Comparison of ENCODE assay signal across 15 cellular contexts in the genomic region with DNA sequence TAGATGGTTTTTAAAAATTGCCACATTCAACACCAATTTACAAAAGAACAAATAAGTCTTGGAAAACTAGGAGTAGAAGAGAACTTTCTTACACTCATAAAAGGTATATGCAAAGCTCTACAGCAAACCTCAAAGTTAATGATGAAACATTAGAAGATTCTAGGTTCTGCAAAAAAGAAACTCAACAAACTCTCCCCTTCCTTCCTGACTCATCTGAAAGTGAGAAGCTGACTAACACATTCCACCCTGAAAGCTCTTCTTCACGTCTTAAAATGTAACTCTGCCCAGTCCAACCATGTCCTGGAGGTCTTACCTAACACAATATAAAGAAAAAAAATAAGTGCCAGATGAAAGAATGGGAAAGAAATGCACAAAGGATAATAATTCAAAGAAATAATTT.
DNase-seq lines count a peak whose midpoint lies in the region; ATAC-seq and TF ChIP-seq lines count a peak whose summit lies in the region.
"Had no signal": no experiment of that assay in that cellular context is flagged by ENCODE, and none has a peak within 500 bp of the region (broad histone marks: within the 10 kb centered on the region; RNA-seq: fewer than 3 reads in every experiment).

No MANE protein-coding gene starts in this region.

- H3K36me3 ChIP-seq in MM.1S (replicated peaks; ENCODE audit: insufficient read depth, low read length), result no peaks in the 10 kb centered on the region
- H3K36me3 ChIP-seq: brain microvascular endothelial cell, right atrium auricular region, uterus had no signal

- H3K4me3 Mint-ChIP-seq in T-helper 17 cell (no peak overlapping the region), Calu3 (ENCODE audit: low read depth, unreplicated experiment) (no peak overlapping the region)

- peaks cover 30% of the 10 kb centered on the region for H3K4me1 ChIP-seq in MM.1S (ENCODE audit: low read length)
- H3K4me1 ChIP-seq: right atrium auricular region, uterus had no signal

- CTCF ChIA-PET in Calu3 (lab: Charles Lee), result no interaction called here

- H3K27ac ChIP-seq in MM.1S (ENCODE audit: low read length), result no peak overlapping the region; the same call in 1 of the 2 replicates
- no peak overlapping the region for H3K27ac ChIP-seq in dorsolateral prefrontal cortex
- H3K27ac ChIP-seq: brain microvascular endothelial cell, right atrium auricular region, uterus had no signal

- 0 out of 2 replicates have a peak, but pooled peaks cover 3% of the 10 kb centered on the region for H3F3A ChIP-seq in MM.1S (ENCODE audit: insufficient read depth, low read length)

- H3K4me1 Mint-ChIP-seq in T-helper 17 cell (no peaks in the 10 kb centered on the region), Calu3 (ENCODE audit: low read depth, unreplicated experiment) (no peaks in the 10 kb centered on the region)

- DNase-seq in MM.1S (peak; percentile 51), kidney glomerular epithelial cell (lab: John Stamatoyannopoulos, UW) (peak; percentile 36), T-helper 17 cell (no peak), dorsolateral prefrontal cortex (no peak), Calu3 (no peak)
- no peak for DNase-seq in activated naive CD4-positive, alpha-beta T cell (lab: John Stamatoyannopoulos, UW)
- DNase-seq: brain microvascular endothelial cell, IMR-90, NCI-H2107, T-helper 1 cell, uterus had no signal

- peaks cover 11% of the 10 kb centered on the region for H3K9me3 Mint-ChIP-seq in Calu3 (ENCODE audit: low read depth, unreplicated experiment)

- peak overlapping the region; percentile 18; the same call in 1 of the 2 replicates for H3K4me2 ChIP-seq in MM.1S (ENCODE audit: low read depth, low read length)

- H4K20me1 ChIP-seq in MM.1S (ENCODE audit: insufficient read depth, low read length), result no peaks in the 10 kb centered on the region

- H3K9me3 ChIP-seq in MM.1S (replicated peaks; ENCODE audit: insufficient read depth, low read length) (no peaks in the 10 kb centered on the region), T-helper 17 cell (ENCODE audit: control insufficient read depth, low read length, poor library complexity, severe bottlenecking) (no peaks in the 10 kb centered on the region)
- H3K9me3 ChIP-seq: right atrium auricular region, uterus had no signal

- H3K79me2 ChIP-seq in MM.1S (ENCODE audit: low read length), result no peaks in the 10 kb centered on the region

- no TSS peak for BruUV-seq in Calu3 (replicated peaks; lab: Mats Ljungman, UMichigan)

- no peak overlapping the region for H3K27ac Mint-ChIP-seq in T-helper 17 cell
- no peak overlapping the region for H3K27ac Mint-ChIP-seq in Calu3 (ENCODE audit: unreplicated experiment)

- intact Hi-C loops in dorsolateral prefrontal cortex (cut with DNase I), result no loop called here
- intact Hi-C loops in Calu3 (cut with micrococcal nuclease; ENCODE audit: unreplicated experiment), result no loop called here

- H3K9ac ChIP-seq in MM.1S (ENCODE audit: low read length), result no peak overlapping the region

- H3K36me3 Mint-ChIP-seq in T-helper 17 cell (ENCODE audit: low read depth) (no peaks in the 10 kb centered on the region), Calu3 (ENCODE audit: insufficient read depth, unreplicated experiment) (no peaks in the 10 kb centered on the region)

- TF ChIP-seq CTCF in MM.1S (IDR thresholded peaks at IDR 0.05; ENCODE audit: low read length) (no peak), dorsolateral prefrontal cortex (IDR thresholded peaks at IDR 0.05 in 54 of 56, conservative IDR thresholded peaks at IDR 0.05 in 2 of 56; ENCODE audit: low read depth in 1 of 56, partially characterized antibody in 56 of 56) (no peak), Calu3 (IDR thresholded peaks at IDR 0.05; ENCODE audit: unreplicated experiment) (no peak)

- H3K9me2 ChIP-seq in MM.1S (replicated peaks; ENCODE audit: insufficient read depth, low read length), result no peaks in the 10 kb centered on the region

- H3K4me3 ChIP-seq in MM.1S (ENCODE audit: low read length), result no peak overlapping the region
- H3K4me3 ChIP-seq in dorsolateral prefrontal cortex, result no peak overlapping the region
- H3K4me3 ChIP-seq: right atrium auricular region, uterus had no signal

- H3K27me3 ChIP-seq in MM.1S (replicated peaks; ENCODE audit: insufficient read depth, low read length) (no peaks in the 10 kb centered on the region), dorsolateral prefrontal cortex (peaks cover 0 to 4% (median 0%) of the 10 kb centered on the region in 45 donors)
- H3K27me3 ChIP-seq: brain microvascular endothelial cell, right atrium auricular region, uterus had no signal

- H3K27me3 Mint-ChIP-seq in T-helper 17 cell (peaks cover 11% of the 10 kb centered on the region), Calu3 (ENCODE audit: unreplicated experiment) (no peaks in the 10 kb centered on the region)

- ATAC-seq in GM18867 (IDR thresholded peaks at IDR 0.05; ENCODE audit: unreplicated experiment), result peak; percentile 64
- peak; percentile 62 for ATAC-seq in HG02642 (IDR thresholded peaks at IDR 0.05; ENCODE audit: poor library complexity, unreplicated experiment)
- ATAC-seq in T-helper 17 cell, result no peak
- ATAC-seq: HCT116 had no signal

- no peak overlapping the region for H2AFZ ChIP-seq in MM.1S (ENCODE audit: low read length)

Comparison
In these comparisons a context has a peak if more than half of its experiments do, and no peak if none do; other contexts are left out.
1. DNase-seq: peak in MM.1S (single experiment) and kidney glomerular epithelial cell (single experiment); none in T-helper 17 cell (0 of 3), dorsolateral prefrontal cortex (0 of 10), activated naive CD4-positive, alpha-beta T cell (0 of 4) and Calu3 (single experiment).